ENCODE assay signal across 23 cellular contexts in the genomic region with DNA sequence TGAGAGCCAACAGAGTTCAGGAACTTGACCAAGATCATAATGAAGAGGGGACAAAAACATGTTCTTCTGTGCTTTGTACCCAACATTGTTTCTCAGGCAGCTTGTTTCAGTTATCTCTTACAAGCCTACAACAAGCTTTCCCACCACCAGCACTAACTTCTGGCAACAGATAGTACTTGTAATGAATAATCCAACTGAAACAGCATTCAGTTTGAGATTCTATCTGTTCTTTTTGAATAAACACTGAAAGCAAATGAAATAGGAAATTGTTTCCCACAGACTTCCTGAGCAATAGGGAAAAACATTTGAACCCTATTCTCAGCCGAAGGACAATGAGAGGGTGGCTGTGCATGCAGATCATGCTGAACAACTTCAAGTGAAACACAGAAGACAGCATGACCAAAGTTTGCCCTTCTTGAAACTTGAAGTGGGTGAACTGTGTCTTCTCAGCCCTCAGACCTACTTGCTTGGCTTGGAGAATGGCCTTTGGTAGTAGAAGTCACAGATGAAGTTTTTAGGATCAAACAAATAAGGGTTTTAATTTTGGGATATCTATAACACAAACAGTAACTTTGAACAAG. TPM values are rescaled to one million over a fixed set of nuclear protein-coding genes. Genes with fewer than 3 reads are reported as not detected.
"Had no signal": no experiment of that assay in that cellular context is flagged by ENCODE, and none has a peak within 500 bp of the region (broad histone marks: within the 10 kb centered on the region; RNA-seq: fewer than 3 reads in every experiment).

No MANE protein-coding gene starts in this region.

- H3K4me1 Mint-ChIP-seq: naive thymus-derived CD4-positive, alpha-beta T cell had no signal

- H3K9me3 ChIP-seq: adrenal gland, prostate gland, right lobe of liver, testis had no signal

- H3K36me3 ChIP-seq: adrenal gland, prostate gland, right lobe of liver had no signal

- DNase-seq: activated CD4-positive, alpha-beta T cell treated with anti-CD3 and anti-CD28 coated beads, Interleukin-2, amount 50 U/mL, for 4 hours; activated gamma-delta T cell treated with Interleukin-2 at 50 U/mL for 16 hours; adrenal gland; cerebellar nuclear complex; cortex of kidney; effector CD8-positive, alpha-beta T cell; foreskin keratinocyte; glutamatergic neuron; hypothalamus; left ventricle myocardium superior; mesendoderm; naive thymus-derived CD4-positive, alpha-beta T cell; right lobe of liver; small intestine; stimulated activated CD4-positive, alpha-beta T cell treated with anti-CD3 and anti-CD28 coated beads, Interleukin-4, amount 100 ng/mL, for 1 hour; T-helper 2 cell; testis had no signal

- H3K36me3 Mint-ChIP-seq: activated naive CD4-positive, alpha-beta T cell treated with anti-CD3 and anti-CD28 coated beads, Interleukin-2, amount 50 U/mL, for 72 hours; naive thymus-derived CD4-positive, alpha-beta T cell; type B pancreatic cell had no signal

- H3K9me3 Mint-ChIP-seq: activated naive CD4-positive, alpha-beta T cell treated with anti-CD3 and anti-CD28 coated beads, Interleukin-2, amount 50 U/mL, for 72 hours; activated T-helper 1 cell treated with anti-CD3 and anti-CD28 coated beads, Interleukin-12 subunit alpha, Interleukin-12 subunit beta, Interleukin-2, Interleukin-4 antibody, amounts not matched to agents 30 ng/mL and 10 ng/mL and 1 ng/mL, durations not matched to agents 14 hours and 24 hours and 36 hours; type B pancreatic cell had no signal

- ATAC-seq: activated naive CD4-positive, alpha-beta T cell treated with anti-CD3 and anti-CD28 coated beads, Interleukin-2, amount 50 U/mL, for 72 hours; foreskin keratinocyte; left ventricle myocardium superior; naive thymus-derived CD4-positive, alpha-beta T cell; right lobe of liver had no signal

- H3K4me3 ChIP-seq: adrenal gland, prostate gland, right lobe of liver, testis had no signal

- H3K4me1 ChIP-seq: adrenal gland, foreskin keratinocyte, prostate gland, right lobe of liver, testis had no signal

- H3K27ac ChIP-seq: adrenal gland, foreskin keratinocyte, prostate gland, right lobe of liver, testis had no signal

- H3K4me3 Mint-ChIP-seq: activated T-helper 1 cell treated with anti-CD3 and anti-CD28 coated beads, Interleukin-12 subunit alpha, Interleukin-12 subunit beta, Interleukin-2, Interleukin-4 antibody, amounts not matched to agents 30 ng/mL and 10 ng/mL and 1 ng/mL, durations not matched to agents 14 hours and 24 hours and 36 hours; naive thymus-derived CD4-positive, alpha-beta T cell; type B pancreatic cell had no signal

- H3K27me3 ChIP-seq: adrenal gland, foreskin keratinocyte, right lobe of liver, testis had no signal

- H3K27ac Mint-ChIP-seq: activated naive CD4-positive, alpha-beta T cell treated with anti-CD3 and anti-CD28 coated beads, Interleukin-2, amount 50 U/mL, for 72 hours; activated T-helper 1 cell treated with anti-CD3 and anti-CD28 coated beads, Interleukin-12 subunit alpha, Interleukin-12 subunit beta, Interleukin-2, Interleukin-4 antibody, amounts not matched to agents 30 ng/mL and 10 ng/mL and 1 ng/mL, durations not matched to agents 14 hours and 24 hours and 36 hours; naive thymus-derived CD4-positive, alpha-beta T cell; type B pancreatic cell had no signal

RNA-seq across cellular contexts. Expression of gene HOOK1, which starts 11.2 kb away (rescaled TPM):
- total RNA-seq: osteocyte had no signal
- polyA plus RNA-seq: fibroblast of lung had no signal
